ENCODE assay signal across 8 cellular contexts in the genomic region with DNA sequence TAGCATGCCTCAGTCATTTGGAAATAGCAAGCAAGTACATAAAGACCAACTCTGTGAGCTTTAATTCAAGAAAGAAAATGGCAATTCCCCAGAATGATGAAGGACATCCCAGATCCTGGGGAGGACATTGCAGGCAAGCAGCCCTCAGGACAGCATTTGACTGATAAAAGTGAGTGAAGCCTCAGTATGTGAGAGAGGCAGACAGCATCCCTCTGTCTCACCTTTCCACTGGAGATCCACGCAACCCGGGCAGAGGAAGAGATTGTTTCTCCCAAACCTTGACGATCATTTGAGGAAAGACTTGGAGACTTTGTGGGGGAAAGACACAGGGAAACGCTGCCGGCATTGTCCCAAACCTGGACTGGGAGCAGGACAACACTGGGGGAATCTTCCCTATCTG.
DNase-seq lines count a peak whose midpoint lies in the region; TF ChIP-seq lines count a peak whose summit lies in the region.
"Not testable (repeated sequence)": the region's sequence is repeated elsewhere in the genome, so short reads cannot be mapped to it uniquely, and the experiment has no call there.

No MANE protein-coding gene starts in this region.

- WGBS in ovary, 3 donors = 0 to 9% (median 8%) methylated on average over 5 of the region's 5 CpGs

- not testable (repeated sequence) for H3K27me3 Mint-ChIP-seq in HFFc6 (ENCODE audit: insufficient read depth)

- TF ChIP-seq EP300 in ovary (IDR thresholded peaks at IDR 0.05) = not testable (repeated sequence)

- not testable (repeated sequence) for H3K4me1 ChIP-seq in ovary (ENCODE audit: insufficient read depth)

- not testable (repeated sequence) for H3K36me3 ChIP-seq in ovary

- not testable (repeated sequence) for H3K9me3 Mint-ChIP-seq in HFFc6

- not testable (repeated sequence) for H3K4me1 Mint-ChIP-seq in HFFc6 (ENCODE audit: low read depth)

- not testable (repeated sequence) for DNase-seq in AG10803 (ENCODE audit: low read depth); HFFc6; ovary
- peak; percentile 55 for DNase-seq in cerebellar cortex (ENCODE audit: low spot score)
- DNase-seq in fibroblast of the aortic adventitia (ENCODE audit: low read depth) = peak; percentile 8
- peak; percentile 19 for DNase-seq in left kidney (ENCODE audit: low read depth, low spot score)
- DNase-seq in superior temporal gyrus (ENCODE audit: extremely low spot score) = peak; percentile 55

- H3K27me3 ChIP-seq in ovary = not testable (repeated sequence)

- TF ChIP-seq CTCF in AG10803 (conservative IDR thresholded peaks at IDR 0.05; ENCODE audit: low read length); HFFc6 (IDR thresholded peaks at IDR 0.05); VCaP (conservative IDR thresholded peaks at IDR 0.05); fibroblast of the aortic adventitia (IDR thresholded peaks at IDR 0.05; ENCODE audit: insufficient read depth, low read length); ovary (IDR thresholded peaks at IDR 0.05): not testable (repeated sequence)

- not testable (repeated sequence) for H3K36me3 Mint-ChIP-seq in HFFc6 (ENCODE audit: low read depth)

- intact Hi-C loops in ovary (cut with DNase I) = not testable (repeated sequence)

- H3K9me3 ChIP-seq in ovary = not testable (repeated sequence)

- not testable (repeated sequence) for TF ChIP-seq POLR2A in ovary (IDR thresholded peaks at IDR 0.05)

- H3K27ac Mint-ChIP-seq in HFFc6 = not testable (repeated sequence)

- H3K27ac ChIP-seq in VCaP = peak overlapping the region; percentile 58
- H3K27ac ChIP-seq in ovary = not testable (repeated sequence)

- peak overlapping the region; percentile 84 for H3K4me3 Mint-ChIP-seq in HFFc6

- peak overlapping the region; percentile 51 for H3K4me3 ChIP-seq in AG10803 (ENCODE audit: low read length)
- peak overlapping the region; percentile 63 for H3K4me3 ChIP-seq in fibroblast of the aortic adventitia (ENCODE audit: low read depth, low read length)
- peak overlapping the region; percentile 34 for H3K4me3 ChIP-seq in ovary
